ENCODE assay signal across 1 cellular context in genomic region chr1:8562222-8562621, GRCh38.
TF ChIP-seq lines count a peak whose summit lies in the region.

No MANE protein-coding gene starts in this region.

TF ChIP-seq in GM23338, 12 proteins besides CTCF, POLR2A, EP300 and RAD21 (continued from another document):
- no peak for TF ChIP-seq ZNF462 (CRISPR knock-in tag; IDR thresholded peaks at IDR 0.05)
- TF ChIP-seq REST (IDR thresholded peaks at IDR 0.05; ENCODE audit: unreplicated experiment): no peak
- no peak for TF ChIP-seq STAT1 (IDR thresholded peaks at IDR 0.05; ENCODE audit: unreplicated experiment)
- TF ChIP-seq ZNF331 (CRISPR knock-in tag; IDR thresholded peaks at IDR 0.05; ENCODE audit: low read depth): no peak
- no peak for TF ChIP-seq NANOG (IDR thresholded peaks at IDR 0.05; ENCODE audit: borderline replicate concordance)
- TF ChIP-seq ZNF114 (CRISPR knock-in tag; IDR thresholded peaks at IDR 0.05): no peak
- TF ChIP-seq EZH2 (IDR thresholded peaks at IDR 0.05; ENCODE audit: low read depth, unreplicated experiment): no peak
- TF ChIP-seq JUNB (IDR thresholded peaks at IDR 0.05; ENCODE audit: unreplicated experiment): no peak
TF ChIP-seq in GM23338: peak in this region for 0.
